Comparison of ENCODE assay signal across 8 cellular contexts in the genomic region with DNA sequence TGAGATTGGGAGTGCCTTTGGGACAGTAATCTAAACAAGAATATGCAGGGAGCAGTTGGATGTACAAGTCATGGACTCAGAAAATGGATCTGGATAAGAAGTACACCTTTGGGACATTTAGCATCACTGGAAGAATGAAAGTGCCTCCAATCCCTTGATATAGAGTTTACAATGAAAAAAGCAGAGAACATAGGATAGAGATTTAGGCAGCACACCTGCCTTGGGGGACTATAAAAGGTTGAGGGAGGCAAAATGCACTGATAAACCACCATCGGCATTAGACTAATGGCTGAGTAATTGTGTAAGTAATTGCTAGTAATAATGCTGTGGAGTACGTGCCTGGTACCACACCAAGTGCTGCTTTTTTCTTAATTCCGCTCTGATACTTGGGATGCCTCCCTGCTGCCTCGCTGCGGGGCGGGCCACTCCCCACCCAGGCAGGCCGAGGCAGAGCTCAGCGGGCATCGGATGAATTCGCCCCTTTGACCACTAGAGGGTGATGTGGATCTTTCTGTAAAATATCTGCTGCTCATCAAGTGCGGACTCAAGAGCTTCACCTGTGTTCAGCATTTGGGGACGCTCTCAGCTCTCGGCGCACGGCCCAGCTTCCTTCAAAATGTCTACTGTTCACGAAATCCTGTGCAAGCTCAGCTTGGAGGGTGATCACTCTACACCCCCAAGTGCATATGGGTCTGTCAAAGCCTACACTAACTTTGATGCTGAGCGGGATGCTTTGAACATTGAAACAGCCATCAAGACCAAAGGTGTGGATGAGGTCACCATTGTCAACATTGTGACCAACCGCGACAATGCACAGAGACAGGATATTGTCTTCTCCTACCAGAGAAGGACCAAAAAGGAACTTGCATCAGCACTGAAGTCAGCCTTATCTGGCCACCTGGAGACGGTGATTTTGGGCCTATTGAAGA.
DNase-seq lines count a peak whose midpoint lies in the region; ATAC-seq and TF ChIP-seq lines count a peak whose summit lies in the region.

No MANE protein-coding gene starts in this region.

- H3K9me3 Mint-ChIP-seq in activated CD8-positive, alpha-beta memory T cell treated with anti-CD3 and anti-CD28 coated beads, Interleukin-2, amount 10 ng/mL, durations not matched to agents 7 days and 5 days (ENCODE audit: low read depth) = no peaks in the 10 kb centered on the region

- ATAC-seq in GM18505 (IDR thresholded peaks at IDR 0.05; ENCODE audit: unreplicated experiment) = peak; percentile 56
- peak; percentile 98 for ATAC-seq in activated CD8-positive, alpha-beta memory T cell treated with anti-CD3 and anti-CD28 coated beads, Interleukin-2, amount 10 ng/mL, durations not matched to agents 7 days and 5 days

- no peaks in the 10 kb centered on the region for H3K36me3 ChIP-seq in A673 (ENCODE audit: insufficient read depth, low read length, poor library complexity, severe bottlenecking)

- peaks cover 5% of the 10 kb centered on the region for H3K4me1 Mint-ChIP-seq in activated CD8-positive, alpha-beta memory T cell treated with anti-CD3 and anti-CD28 coated beads, Interleukin-2, amount 10 ng/mL, durations not matched to agents 7 days and 5 days

- DNase-seq in A673 (ENCODE audit: low spot score) = peak; percentile 82
- DNase-seq in HK-2 (ENCODE audit: unreplicated experiment) = peak; percentile 59
- peak; percentile 48 to 73 for DNase-seq in NOMO-1 (lab: John Stamatoyannopoulos, UW; ENCODE audit: unreplicated experiment in 2 of 2)
- peak; percentile 77 for DNase-seq in activated CD8-positive, alpha-beta memory T cell treated with anti-CD3 and anti-CD28 coated beads, Interleukin-2, amount 10 ng/mL, durations not matched to agents 7 days and 5 days
- DNase-seq in epithelial cell of esophagus (ENCODE audit: low read depth) = peak; percentile 84
- peak; percentile 81 for DNase-seq in myocyte (ENCODE audit: low read depth)
- peak; percentile 37 to 38 for DNase-seq in stimulated activated CD8-positive, alpha-beta memory T cell treated with anti-CD3 and anti-CD28 coated beads, Interleukin-7, amount 100 ng/mL, for 4 hours (ENCODE audit: low read depth in 2 of 2)

- intact Hi-C loops in A673 (cut with micrococcal nuclease; ENCODE audit: unreplicated experiment) = loop anchor here (1.0 to 5.0 kb wide), 2 partner anchors 98 to 628 kb away; no protein-coding TSS in a partner anchor

- no peaks in the 10 kb centered on the region for H3K4me1 ChIP-seq in A673 (ENCODE audit: insufficient read depth, low read length, poor library complexity, severe bottlenecking)

- no peak overlapping the region for H3K27ac ChIP-seq in A673 (ENCODE audit: low read depth, low read length, poor library complexity, severe bottlenecking)

- no peak overlapping the region for H3K4me3 Mint-ChIP-seq in activated CD8-positive, alpha-beta memory T cell treated with anti-CD3 and anti-CD28 coated beads, Interleukin-2, amount 10 ng/mL, durations not matched to agents 7 days and 5 days

- peaks cover 30% of the 10 kb centered on the region for H3K27me3 Mint-ChIP-seq in activated CD8-positive, alpha-beta memory T cell treated with anti-CD3 and anti-CD28 coated beads, Interleukin-2, amount 10 ng/mL, durations not matched to agents 7 days and 5 days

- CTCF ChIA-PET in A673 (lab: Charles Lee) = interaction anchor here (0.7 to 2.4 kb wide), 10 partner anchors 10 to 630 kb away, joined by 3 to 57 read pairs (median 4); no protein-coding TSS in a partner anchor
- CTCF ChIA-PET in activated CD8-positive, alpha-beta memory T cell treated with anti-CD3 and anti-CD28 coated beads, Interleukin-2, amount 10 ng/mL, durations not matched to agents 7 days and 5 days (lab: Charles Lee) = interaction anchor here (0.6 to 9.5 kb wide), 38 partner anchors 10 to 630 kb away, joined by 3 to 221 read pairs (median 4); no protein-coding TSS in a partner anchor

- peaks cover 3% of the 10 kb centered on the region for H3K27me3 ChIP-seq in A673 (replicated peaks; ENCODE audit: insufficient read depth, low read depth, low read length, poor library complexity)

- no TSS peak for BruUV-seq in A673 (replicated peaks; lab: Mats Ljungman, UMichigan)

- H3K4me3 ChIP-seq in A673 (ENCODE audit: low read depth, low read length, poor library complexity, severe bottlenecking) (no peak overlapping the region), epithelial cell of esophagus (ENCODE audit: low read length) (no peak overlapping the region)

- H3K27ac Mint-ChIP-seq in activated CD8-positive, alpha-beta memory T cell treated with anti-CD3 and anti-CD28 coated beads, Interleukin-2, amount 10 ng/mL, durations not matched to agents 7 days and 5 days = no peak overlapping the region

- H3K9me3 ChIP-seq in A673 (ENCODE audit: low read depth, low read length, poor library complexity, severe bottlenecking) = no peaks in the 10 kb centered on the region

- POLR2A ChIA-PET in A673 (lab: Charles Lee; ENCODE audit: low non-redundant PET) = interaction anchor here (0.6 kb wide), 1 partner anchor 422 kb away, joined by 5 read pairs; no protein-coding TSS in a partner anchor

- TF ChIP-seq POLR2A in GM18505 (IDR thresholded peaks at IDR 0.05; ENCODE audit: borderline replicate concordance, extremely low read depth, insufficient read depth, insufficient read length) = no peak

- H3K36me3 Mint-ChIP-seq in activated CD8-positive, alpha-beta memory T cell treated with anti-CD3 and anti-CD28 coated beads, Interleukin-2, amount 10 ng/mL, durations not matched to agents 7 days and 5 days = no peaks in the 10 kb centered on the region

- TF ChIP-seq CTCF in A673 (conservative IDR thresholded peaks at IDR 0.05; ENCODE audit: low read depth, low read length) (peak; percentile 77), epithelial cell of esophagus (IDR thresholded peaks at IDR 0.05; ENCODE audit: insufficient read depth, low read depth, low read length, missing control alignments) (peak; percentile 83)
